In the genomic region with DNA sequence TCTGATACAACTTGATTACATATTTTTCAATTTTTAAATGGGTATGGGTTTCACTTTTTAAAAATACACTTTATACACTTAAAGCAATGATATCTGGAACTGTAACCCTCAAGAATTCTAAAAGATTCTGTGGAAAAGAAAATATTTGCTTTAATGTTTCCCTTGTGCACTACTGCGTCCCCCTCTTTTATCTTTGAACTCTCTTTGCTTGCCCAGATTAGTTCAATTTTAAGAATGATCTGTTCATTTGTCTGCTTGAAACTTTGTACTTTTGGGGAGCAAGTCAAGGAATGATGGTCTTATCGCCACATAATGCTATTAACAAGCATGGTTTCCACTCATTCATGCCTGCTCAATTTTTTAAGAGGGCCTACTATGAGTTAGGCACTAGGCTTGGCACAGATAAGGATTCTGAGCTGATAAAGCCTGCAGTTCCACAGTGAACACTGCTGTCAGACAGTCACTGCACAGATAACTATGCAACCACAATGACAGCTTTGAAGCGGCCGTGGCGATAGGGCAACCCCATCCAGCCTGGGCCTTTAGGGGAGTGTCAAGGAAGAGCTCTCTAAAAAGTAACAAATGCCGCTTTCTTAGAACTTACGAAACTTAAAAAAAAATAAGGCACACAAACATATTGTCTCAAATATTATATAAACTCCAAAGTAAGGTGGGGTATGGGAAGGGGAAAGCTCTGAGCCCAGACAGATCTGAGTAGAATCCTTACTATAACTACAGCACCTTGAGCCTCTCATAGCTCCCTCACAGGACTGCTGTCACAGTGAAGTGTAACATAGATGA, we compare ENCODE assay signal across 1 cellular context.
TF ChIP-seq lines count a peak whose summit lies in the region.

No MANE protein-coding gene starts in this region.

TF ChIP-seq in K562, 482 proteins besides CTCF, POLR2A, EP300 and RAD21 (continued from another document and continues in another):
- TF ChIP-seq THRAP3 (IDR thresholded peaks at IDR 0.05; ENCODE audit: borderline replicate concordance) (no peak), POLR2AphosphoS5 (IDR thresholded peaks at IDR 0.05; ENCODE audit: control insufficient read depth, insufficient read depth, low read depth, low read length) (peak; percentile 84), NFE2 (IDR thresholded peaks at IDR 0.05; ENCODE audit: low read depth) (peak; percentile 80), ZNF507 (tag; conservative IDR thresholded peaks at IDR 0.05) (no peak), SIRT6 (IDR thresholded peaks at IDR 0.05; ENCODE audit: low read depth, low read length) (no peak), RFX5 (IDR thresholded peaks at IDR 0.05; ENCODE audit: low read depth, low read length) (no peak), C11orf30 (IDR thresholded peaks at IDR 0.05; ENCODE audit: low read depth) (no peak), EWSR1 (IDR thresholded peaks at IDR 0.05; ENCODE audit: borderline replicate concordance, low read depth, partially characterized antibody) (no peak), TEAD2 (tag; IDR thresholded peaks at IDR 0.05) (no peak), POLR2H (tag; IDR thresholded peaks at IDR 0.05; ENCODE audit: low read depth) (no peak), ZNF668 (CRISPR knock-in tag; IDR thresholded peaks at IDR 0.05) (no peak), ZKSCAN8 (CRISPR knock-in tag; IDR thresholded peaks at IDR 0.05) (no peak), ZNF586 (CRISPR knock-in tag; conservative IDR thresholded peaks at IDR 0.05) (no peak), MEF2A (IDR thresholded peaks at IDR 0.05; ENCODE audit: control insufficient read depth, low read depth, low read length) (no peak), MTA1 (IDR thresholded peaks at IDR 0.05; ENCODE audit: borderline replicate concordance) (peak; percentile 83; the same call in 1 of the 2 replicates), CBX2 (IDR thresholded peaks at IDR 0.05; ENCODE audit: insufficient read depth, low read length, poor library complexity, severe bottlenecking) (no peak), NR2F6 (CRISPR knock-in tag; IDR thresholded peaks at IDR 0.05) (no peak), ZNF253 (CRISPR knock-in tag; conservative IDR thresholded peaks at IDR 0.05) (no peak), FOS (IDR thresholded peaks at IDR 0.05; ENCODE audit: extremely low read depth, insufficient read length) (no peak), HNRNPH1 (optimal IDR thresholded peaks at IDR 0.05; ENCODE audit: low read depth, low read length) (no peak), CBX8 (IDR thresholded peaks at IDR 0.05; ENCODE audit: borderline replicate concordance, extremely low read depth, low read depth, low read length, poor library complexity, severe bottlenecking) (no peak), PHB (CRISPR knock-in tag; IDR thresholded peaks at IDR 0.05) (no peak), CEBPG (CRISPR knock-in tag; IDR thresholded peaks at IDR 0.05) (no peak), CEBPG (tag; conservative IDR thresholded peaks at IDR 0.05 in 1 of 2, IDR thresholded peaks at IDR 0.05 in 1 of 2) (no peak), ETS2 (tag; IDR thresholded peaks at IDR 0.05; ENCODE audit: borderline replicate concordance, poor library complexity, severe bottlenecking) (no peak), PTRF (tag; IDR thresholded peaks at IDR 0.05) (no peak), CBX3 (IDR thresholded peaks at IDR 0.05; ENCODE audit: borderline replicate concordance in 1 of 2, low read length in 2 of 2) (no peak), ZNF324 (CRISPR knock-in tag; IDR thresholded peaks at IDR 0.05) (no peak), PML (IDR thresholded peaks at IDR 0.05; ENCODE audit: low read length) (peak; percentile 81), CBFB (CRISPR knock-in tag; IDR thresholded peaks at IDR 0.05) (no peak), LEF1 (IDR thresholded peaks at IDR 0.05) (peak; percentile 23; the same call in 1 of the 2 replicates), HLTF (IDR thresholded peaks at IDR 0.05) (no peak), CCAR2 (IDR thresholded peaks at IDR 0.05; ENCODE audit: low read depth, low read length) (no peak), KLF6 (CRISPR knock-in tag; IDR thresholded peaks at IDR 0.05; ENCODE audit: borderline replicate concordance) (no peak), ZFPM2 (CRISPR knock-in tag; IDR thresholded peaks at IDR 0.05) (no peak), ZNF274 (IDR thresholded peaks at IDR 0.05; ENCODE audit: borderline replicate concordance, low read depth, low read length) (no peak), PRPF4 (IDR thresholded peaks at IDR 0.05; ENCODE audit: insufficient read depth, low read depth, low read length, poor library complexity, severe bottlenecking) (no peak), CHCHD3 (CRISPR knock-in tag; IDR thresholded peaks at IDR 0.05) (no peak), ZNF263 (CRISPR knock-in tag; IDR thresholded peaks at IDR 0.05; ENCODE audit: borderline replicate concordance) (no peak), ZNF24 (IDR thresholded peaks at IDR 0.05) (no peak), JUNB (CRISPR knock-in tag; conservative IDR thresholded peaks at IDR 0.05) (no peak), ARID2 (IDR thresholded peaks at IDR 0.05) (no peak), PHF20 (IDR thresholded peaks at IDR 0.05; ENCODE audit: partially characterized antibody) (no peak), XRCC4 (IDR thresholded peaks at IDR 0.05; ENCODE audit: extremely low read depth, insufficient read depth, insufficient read length) (no peak), MAZ (CRISPR knock-in tag; conservative IDR thresholded peaks at IDR 0.05 in 1 of 2, IDR thresholded peaks at IDR 0.05 in 1 of 2) (peak in 1 of 2 experiments; percentile 64; a peak in 2 of 4 replicates), LCOR (CRISPR knock-in tag; IDR thresholded peaks at IDR 0.05) (no peak), MYBL2 (IDR thresholded peaks at IDR 0.05; ENCODE audit: low read depth) (no peak), MYBL2 (CRISPR knock-in tag; IDR thresholded peaks at IDR 0.05; ENCODE audit: borderline replicate concordance) (no peak), NR4A1 (CRISPR knock-in tag; IDR thresholded peaks at IDR 0.05) (no peak), NR4A1 (tag; IDR thresholded peaks at IDR 0.05) (no peak), PCBP2 (IDR thresholded peaks at IDR 0.05; ENCODE audit: low read depth, low read length, poor library complexity, severe bottlenecking) (no peak), ETV6 (IDR thresholded peaks at IDR 0.05; ENCODE audit: borderline replicate concordance in 1 of 2, low read depth in 2 of 2, low read length in 1 of 2) (no peak), ETV6 (CRISPR knock-in tag; IDR thresholded peaks at IDR 0.05; ENCODE audit: borderline replicate concordance) (no peak), DMBX1 (CRISPR knock-in tag; IDR thresholded peaks at IDR 0.05; ENCODE audit: borderline replicate concordance) (0 out of 2 replicates have a peak, but pooled peaks have one; percentile 29), HDAC2 (IDR thresholded peaks at IDR 0.05) (peak; percentile 73), L3MBTL2 (IDR thresholded peaks at IDR 0.05) (0 out of 2 replicates have a peak, but pooled peaks have one; percentile 20), ARNT (IDR thresholded peaks at IDR 0.05) (no peak), ZFP1 (CRISPR knock-in tag; IDR thresholded peaks at IDR 0.05) (no peak), WHSC1 (IDR thresholded peaks at IDR 0.05; ENCODE audit: low read length) (no peak), ZC3H4 (CRISPR knock-in tag; IDR thresholded peaks at IDR 0.05; ENCODE audit: borderline replicate concordance) (no peak), NFE2L1 (tag; IDR thresholded peaks at IDR 0.05; ENCODE audit: borderline replicate concordance, low read depth) (no peak), HDAC8 (tag; IDR thresholded peaks at IDR 0.05) (no peak), PHF21A (IDR thresholded peaks at IDR 0.05; ENCODE audit: borderline replicate concordance, low read depth) (no peak), SIN3B (IDR thresholded peaks at IDR 0.05; ENCODE audit: low read depth) (no peak)
- TF ChIP-seq, protein P1, sequence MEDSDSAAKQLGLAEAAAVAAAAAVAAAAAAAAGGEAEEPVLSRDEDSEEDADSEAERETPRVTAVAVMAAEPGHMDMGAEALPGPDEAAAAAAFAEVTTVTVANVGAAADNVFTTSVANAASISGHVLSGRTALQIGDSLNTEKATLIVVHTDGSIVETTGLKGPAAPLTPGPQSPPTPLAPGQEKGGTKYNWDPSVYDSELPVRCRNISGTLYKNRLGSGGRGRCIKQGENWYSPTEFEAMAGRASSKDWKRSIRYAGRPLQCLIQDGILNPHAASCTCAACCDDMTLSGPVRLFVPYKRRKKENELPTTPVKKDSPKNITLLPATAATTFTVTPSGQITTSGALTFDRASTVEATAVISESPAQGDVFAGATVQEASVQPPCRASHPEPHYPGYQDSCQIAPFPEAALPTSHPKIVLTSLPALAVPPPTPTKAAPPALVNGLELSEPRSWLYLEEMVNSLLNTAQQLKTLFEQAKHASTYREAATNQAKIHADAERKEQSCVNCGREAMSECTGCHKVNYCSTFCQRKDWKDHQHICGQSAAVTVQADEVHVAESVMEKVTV (CRISPR knock-in tag; IDR thresholded peaks at IDR 0.05): no peak
- TF ChIP-seq, protein P2, sequence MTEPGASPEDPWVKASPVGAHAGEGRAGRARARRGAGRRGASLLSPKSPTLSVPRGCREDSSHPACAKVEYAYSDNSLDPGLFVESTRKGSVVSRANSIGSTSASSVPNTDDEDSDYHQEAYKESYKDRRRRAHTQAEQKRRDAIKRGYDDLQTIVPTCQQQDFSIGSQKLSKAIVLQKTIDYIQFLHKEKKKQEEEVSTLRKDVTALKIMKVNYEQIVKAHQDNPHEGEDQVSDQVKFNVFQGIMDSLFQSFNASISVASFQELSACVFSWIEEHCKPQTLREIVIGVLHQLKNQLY (CRISPR knock-in tag; conservative IDR thresholded peaks at IDR 0.05): no peak
- TF ChIP-seq, protein P3, sequence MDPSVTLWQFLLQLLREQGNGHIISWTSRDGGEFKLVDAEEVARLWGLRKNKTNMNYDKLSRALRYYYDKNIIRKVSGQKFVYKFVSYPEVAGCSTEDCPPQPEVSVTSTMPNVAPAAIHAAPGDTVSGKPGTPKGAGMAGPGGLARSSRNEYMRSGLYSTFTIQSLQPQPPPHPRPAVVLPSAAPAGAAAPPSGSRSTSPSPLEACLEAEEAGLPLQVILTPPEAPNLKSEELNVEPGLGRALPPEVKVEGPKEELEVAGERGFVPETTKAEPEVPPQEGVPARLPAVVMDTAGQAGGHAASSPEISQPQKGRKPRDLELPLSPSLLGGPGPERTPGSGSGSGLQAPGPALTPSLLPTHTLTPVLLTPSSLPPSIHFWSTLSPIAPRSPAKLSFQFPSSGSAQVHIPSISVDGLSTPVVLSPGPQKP (CRISPR knock-in tag; IDR thresholded peaks at IDR 0.05): no peak
- TF ChIP-seq, protein P4, sequence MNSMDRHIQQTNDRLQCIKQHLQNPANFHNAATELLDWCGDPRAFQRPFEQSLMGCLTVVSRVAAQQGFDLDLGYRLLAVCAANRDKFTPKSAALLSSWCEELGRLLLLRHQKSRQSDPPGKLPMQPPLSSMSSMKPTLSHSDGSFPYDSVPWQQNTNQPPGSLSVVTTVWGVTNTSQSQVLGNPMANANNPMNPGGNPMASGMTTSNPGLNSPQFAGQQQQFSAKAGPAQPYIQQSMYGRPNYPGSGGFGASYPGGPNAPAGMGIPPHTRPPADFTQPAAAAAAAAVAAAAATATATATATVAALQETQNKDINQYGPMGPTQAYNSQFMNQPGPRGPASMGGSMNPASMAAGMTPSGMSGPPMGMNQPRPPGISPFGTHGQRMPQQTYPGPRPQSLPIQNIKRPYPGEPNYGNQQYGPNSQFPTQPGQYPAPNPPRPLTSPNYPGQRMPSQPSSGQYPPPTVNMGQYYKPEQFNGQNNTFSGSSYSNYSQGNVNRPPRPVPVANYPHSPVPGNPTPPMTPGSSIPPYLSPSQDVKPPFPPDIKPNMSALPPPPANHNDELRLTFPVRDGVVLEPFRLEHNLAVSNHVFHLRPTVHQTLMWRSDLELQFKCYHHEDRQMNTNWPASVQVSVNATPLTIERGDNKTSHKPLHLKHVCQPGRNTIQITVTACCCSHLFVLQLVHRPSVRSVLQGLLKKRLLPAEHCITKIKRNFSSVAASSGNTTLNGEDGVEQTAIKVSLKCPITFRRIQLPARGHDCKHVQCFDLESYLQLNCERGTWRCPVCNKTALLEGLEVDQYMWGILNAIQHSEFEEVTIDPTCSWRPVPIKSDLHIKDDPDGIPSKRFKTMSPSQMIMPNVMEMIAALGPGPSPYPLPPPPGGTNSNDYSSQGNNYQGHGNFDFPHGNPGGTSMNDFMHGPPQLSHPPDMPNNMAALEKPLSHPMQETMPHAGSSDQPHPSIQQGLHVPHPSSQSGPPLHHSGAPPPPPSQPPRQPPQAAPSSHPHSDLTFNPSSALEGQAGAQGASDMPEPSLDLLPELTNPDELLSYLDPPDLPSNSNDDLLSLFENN (IDR thresholded peaks at IDR 0.05; ENCODE audit: low read depth in 2 of 2, low read length in 2 of 2): peak in 1 of 2 experiments; percentile 76; a peak in 2 of 4 replicates
- TF ChIP-seq, protein P5, sequence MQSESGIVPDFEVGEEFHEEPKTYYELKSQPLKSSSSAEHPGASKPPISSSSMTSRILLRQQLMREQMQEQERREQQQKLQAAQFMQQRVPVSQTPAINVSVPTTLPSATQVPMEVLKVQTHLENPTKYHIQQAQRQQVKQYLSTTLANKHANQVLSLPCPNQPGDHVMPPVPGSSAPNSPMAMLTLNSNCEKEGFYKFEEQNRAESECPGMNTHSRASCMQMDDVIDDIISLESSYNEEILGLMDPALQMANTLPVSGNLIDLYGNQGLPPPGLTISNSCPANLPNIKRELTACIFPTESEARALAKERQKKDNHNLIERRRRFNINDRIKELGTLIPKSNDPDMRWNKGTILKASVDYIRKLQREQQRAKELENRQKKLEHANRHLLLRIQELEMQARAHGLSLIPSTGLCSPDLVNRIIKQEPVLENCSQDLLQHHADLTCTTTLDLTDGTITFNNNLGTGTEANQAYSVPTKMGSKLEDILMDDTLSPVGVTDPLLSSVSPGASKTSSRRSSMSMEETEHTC (IDR thresholded peaks at IDR 0.05): no peak
- TF ChIP-seq, protein P6, sequence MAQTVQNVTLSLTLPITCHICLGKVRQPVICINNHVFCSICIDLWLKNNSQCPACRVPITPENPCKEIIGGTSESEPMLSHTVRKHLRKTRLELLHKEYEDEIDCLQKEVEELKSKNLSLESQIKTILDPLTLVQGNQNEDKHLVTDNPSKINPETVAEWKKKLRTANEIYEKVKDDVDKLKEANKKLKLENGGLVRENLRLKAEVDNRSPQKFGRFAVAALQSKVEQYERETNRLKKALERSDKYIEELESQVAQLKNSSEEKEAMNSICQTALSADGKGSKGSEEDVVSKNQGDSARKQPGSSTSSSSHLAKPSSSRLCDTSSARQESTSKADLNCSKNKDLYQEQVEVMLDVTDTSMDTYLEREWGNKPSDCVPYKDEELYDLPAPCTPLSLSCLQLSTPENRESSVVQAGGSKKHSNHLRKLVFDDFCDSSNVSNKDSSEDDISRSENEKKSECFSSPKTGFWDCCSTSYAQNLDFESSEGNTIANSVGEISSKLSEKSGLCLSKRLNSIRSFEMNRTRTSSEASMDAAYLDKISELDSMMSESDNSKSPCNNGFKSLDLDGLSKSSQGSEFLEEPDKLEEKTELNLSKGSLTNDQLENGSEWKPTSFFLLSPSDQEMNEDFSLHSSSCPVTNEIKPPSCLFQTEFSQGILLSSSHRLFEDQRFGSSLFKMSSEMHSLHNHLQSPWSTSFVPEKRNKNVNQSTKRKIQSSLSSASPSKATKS (CRISPR knock-in tag; IDR thresholded peaks at IDR 0.05): no peak
- TF ChIP-seq, protein P7, sequence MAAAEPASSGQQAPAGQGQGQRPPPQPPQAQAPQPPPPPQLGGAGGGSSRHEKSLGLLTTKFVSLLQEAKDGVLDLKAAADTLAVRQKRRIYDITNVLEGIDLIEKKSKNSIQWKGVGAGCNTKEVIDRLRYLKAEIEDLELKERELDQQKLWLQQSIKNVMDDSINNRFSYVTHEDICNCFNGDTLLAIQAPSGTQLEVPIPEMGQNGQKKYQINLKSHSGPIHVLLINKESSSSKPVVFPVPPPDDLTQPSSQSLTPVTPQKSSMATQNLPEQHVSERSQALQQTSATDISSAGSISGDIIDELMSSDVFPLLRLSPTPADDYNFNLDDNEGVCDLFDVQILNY (CRISPR knock-in tag; IDR thresholded peaks at IDR 0.05): no peak
